In genomic region chr2:96207073-96207777, GRCh38 we compare ENCODE assay signal across 8 cellular contexts. TPM values are rescaled to one million over a fixed set of nuclear protein-coding genes. Genes with fewer than 3 reads are reported as not detected.
A peak's percentile ranks its signal among the peaks of the same experiment; 100 is the strongest.
DNase-seq lines count a peak whose midpoint lies in the region; ATAC-seq and TF ChIP-seq lines count a peak whose summit lies in the region.

No MANE protein-coding gene starts in this region.

- peak overlapping the region; percentile 82 for H3K27ac Mint-ChIP-seq in osteocyte (ENCODE audit: unreplicated experiment)

- H3K4me1 Mint-ChIP-seq in osteocyte (ENCODE audit: unreplicated experiment), result peaks cover 56% of the 10 kb centered on the region

- H3K4me3 Mint-ChIP-seq in osteocyte (ENCODE audit: unreplicated experiment), result peak overlapping the region; percentile 86

- TSS peak; percentile 82 for BruUV-seq in Panc1 (replicated peaks; lab: Mats Ljungman, UMichigan)

- H3K9me3 ChIP-seq in DND-41 (ENCODE audit: insufficient read depth, low read length, severe bottlenecking) (no peaks in the 10 kb centered on the region), Panc1 (ENCODE audit: control insufficient read depth, insufficient read depth, low read depth, low read length) (no peaks in the 10 kb centered on the region)

- CTCF ChIA-PET in Panc1 (lab: Charles Lee), result no interaction called here

- peaks cover 77% of the 10 kb centered on the region for H3K79me2 ChIP-seq in DND-41 (ENCODE audit: insufficient read depth, low read length)

- H3K27ac ChIP-seq in DND-41 (ENCODE audit: low read length) (peak overlapping the region; percentile 82), Panc1 (ENCODE audit: low read length) (peak overlapping the region; percentile 80)

- in situ Hi-C loops in Panc1 (cut with HindIII; ENCODE audit: low pct_unique_long_range_greater_than_20kb, low sequenced_read_pairs), result no loop called here

- no peaks in the 10 kb centered on the region for H3K9me3 Mint-ChIP-seq in osteocyte (ENCODE audit: unreplicated experiment)

- peak overlapping the region; percentile 83 for H3K9ac ChIP-seq in DND-41 (ENCODE audit: low read depth, low read length)

- peaks cover 45% of the 10 kb centered on the region for H3K4me1 ChIP-seq in DND-41 (ENCODE audit: insufficient read depth, low read length)
- H3K4me1 ChIP-seq in Panc1 (ENCODE audit: control insufficient read depth, insufficient read depth, low read length), result peaks cover 42% of the 10 kb centered on the region

- no peaks in the 10 kb centered on the region for H3K27me3 Mint-ChIP-seq in osteocyte (ENCODE audit: unreplicated experiment)

- TF ChIP-seq CTCF in DND-41 (IDR thresholded peaks at IDR 0.05; ENCODE audit: borderline replicate concordance, extremely low read depth, low read length, poor library complexity, severe bottlenecking) (no peak), Panc1 (IDR thresholded peaks at IDR 0.05) (no peak), epithelial cell of esophagus (IDR thresholded peaks at IDR 0.05; ENCODE audit: insufficient read depth, low read depth, low read length, missing control alignments) (no peak), osteocyte (IDR thresholded peaks at IDR 0.05) (no peak)

- H3K4me2 ChIP-seq in DND-41 (ENCODE audit: insufficient read depth, low read length), result peak overlapping the region; percentile 79

- DNase-seq in DND-41 (no peak), Panc1 (ENCODE audit: low read depth, low spot score) (no peak), epithelial cell of esophagus (ENCODE audit: low read depth) (peak; percentile 29), osteocyte (ENCODE audit: extremely low spot score, unreplicated experiment) (no peak), amniotic stem cell (lab: John Stamatoyannopoulos, UW) (no peak), NOMO-1 treated with DMSO at 0.1 percent for 48 hours (lab: John Stamatoyannopoulos, UW; ENCODE audit: unreplicated experiment) (no peak), NCI-H748 treated with DMSO at 0.1 percent for 48 hours (lab: John Stamatoyannopoulos, UW) (no peak)

- H3K36me3 ChIP-seq in DND-41 (ENCODE audit: insufficient read depth, low read length) (peaks cover 20% of the 10 kb centered on the region), Panc1 (ENCODE audit: control insufficient read depth, insufficient read depth, low read length) (no peaks in the 10 kb centered on the region; the same call in none of the 2 replicates)

- H3K4me3 ChIP-seq in DND-41 (ENCODE audit: low read depth in 1 of 2, low read length in 2 of 2), result peak overlapping the region; percentile 67 to 86
- H3K4me3 ChIP-seq in Panc1 (ENCODE audit: low read depth in 2 of 2, low read length in 2 of 2), result peak overlapping the region; percentile 73 to 91
- H3K4me3 ChIP-seq in epithelial cell of esophagus (ENCODE audit: low read length), result peak overlapping the region; percentile 89

- POLR2A ChIA-PET in Panc1 (lab: Charles Lee), result no interaction called here

- H2AFZ ChIP-seq in DND-41 (ENCODE audit: low read depth, low read length), result no peak overlapping the region; the same call in 1 of the 2 replicates

- peaks cover 55% of the 10 kb centered on the region for H4K20me1 ChIP-seq in DND-41 (ENCODE audit: insufficient read depth, low read length)

- no peak for ATAC-seq in DND-41 (ENCODE audit: insufficient read depth, low read depth)
- no peak for ATAC-seq in Panc1
- ATAC-seq in HG03159 (IDR thresholded peaks at IDR 0.05; ENCODE audit: unreplicated experiment), result no peak

- H3K27me3 ChIP-seq in DND-41 (ENCODE audit: insufficient read depth, low read length, poor library complexity) (no peaks in the 10 kb centered on the region), Panc1 (ENCODE audit: control insufficient read depth, insufficient read depth, low read length) (no peaks in the 10 kb centered on the region)

- intact Hi-C loops in Panc1 (cut with micrococcal nuclease; ENCODE audit: unreplicated experiment), result loop anchor here (5.0 kb wide), 1 partner anchor 55 kb away; no protein-coding TSS in a partner anchor

- H3K36me3 Mint-ChIP-seq in osteocyte (ENCODE audit: unreplicated experiment), result no peaks in the 10 kb centered on the region

RNA-seq across cellular contexts. Expression of gene STARD7, which starts 1.4 kb away (rescaled TPM):
- total RNA-seq in Panc1 (2021; ENCODE audit: unreplicated experiment) (133 TPM), osteocyte (80.2 and 94.1 TPM in 2 replicates)
- 66.9 TPM for polyA plus RNA-seq in Panc1 (2012; ENCODE audit: insufficient read length)

RNA-seq across cellular contexts. Expression of gene TMEM127, which starts 58.6 kb away (rescaled TPM):
- total RNA-seq in Panc1 (2021; ENCODE audit: unreplicated experiment) (63.1 TPM), osteocyte (56.3 and 61.8 TPM in 2 replicates)
- polyA plus RNA-seq in Panc1 (2012; ENCODE audit: insufficient read length), result 48.7 TPM

RNA-seq across cellular contexts. Expression of gene CIAO1, which starts 58.8 kb away (rescaled TPM):
- total RNA-seq in Panc1 (2021; ENCODE audit: unreplicated experiment) (85.5 TPM), osteocyte (54.6 and 56.3 TPM in 2 replicates)
- polyA plus RNA-seq in Panc1 (2012; ENCODE audit: insufficient read length), result 77.4 TPM
